11 cellular contexts compared by ENCODE assay signal in the genomic region with DNA sequence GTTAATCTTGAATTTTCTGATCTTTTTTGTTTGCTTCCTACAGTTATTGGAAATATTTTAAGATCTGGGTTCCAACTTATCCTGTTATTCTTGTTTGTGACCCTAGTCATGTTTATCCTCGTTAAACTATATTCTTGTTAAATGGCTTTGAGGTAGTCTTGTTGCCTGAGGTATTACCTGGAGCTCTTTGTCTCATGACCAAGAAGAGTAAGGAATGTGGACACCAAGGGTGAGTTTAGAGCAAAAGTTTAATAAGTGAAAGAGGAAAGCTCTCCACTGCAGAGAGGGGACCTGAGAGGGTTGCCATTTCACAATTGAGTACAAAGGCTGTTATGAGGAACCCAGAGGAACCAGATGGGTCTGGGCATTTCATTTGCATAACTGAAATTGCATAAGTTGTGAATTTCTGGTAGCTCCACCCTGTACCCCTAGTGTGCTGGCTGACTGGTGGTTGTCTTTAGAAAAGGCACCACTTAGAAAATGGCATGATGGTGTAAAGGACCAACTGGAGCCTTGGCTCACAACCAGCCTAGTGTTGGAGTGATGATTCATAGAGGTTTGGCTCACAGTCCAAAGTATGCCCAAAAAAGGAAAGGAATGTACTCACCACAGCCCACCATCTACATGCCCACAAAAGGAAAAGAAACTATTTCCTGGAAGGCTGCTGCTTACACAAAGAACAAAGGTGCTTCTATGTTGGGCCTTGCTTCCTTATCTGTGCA. TPM values are rescaled to one million over a fixed set of nuclear protein-coding genes. Genes with fewer than 3 reads are reported as not detected.
A peak's percentile ranks its signal among the peaks of the same experiment; 100 is the strongest.
DNase-seq lines count a peak whose midpoint lies in the region; ATAC-seq and TF ChIP-seq lines count a peak whose summit lies in the region.
"Had no signal": no experiment of that assay in that cellular context is flagged by ENCODE, and none has a peak within 500 bp of the region (broad histone marks: within the 10 kb centered on the region; RNA-seq: fewer than 3 reads in every experiment).

No MANE protein-coding gene starts in this region.

- no peak for TF ChIP-seq CTCF in liver (IDR thresholded peaks at IDR 0.05; ENCODE audit: low read depth, low read length, missing input control)

- peak overlapping the region in 2 of 3 donors; percentile 2 to 15 for H3K4me3 ChIP-seq in liver (ENCODE audit: low read depth in 1 of 3, low read length in 3 of 3)
- no peak overlapping the region for H3K4me3 ChIP-seq in effector memory CD4-positive, alpha-beta T cell (ENCODE audit: insufficient read depth, low read depth, low read length, poor library complexity, severe bottlenecking)
- H3K4me3 ChIP-seq: Peyer's patch had no signal

- H3K9ac ChIP-seq in liver (ENCODE audit: low read depth in 1 of 2, low read length in 2 of 2) = no peak overlapping the region

- H3K27me3 ChIP-seq in liver (ENCODE audit: control insufficient read depth in 4 of 4, insufficient read depth in 4 of 4, low read length in 3 of 4) = no peaks in the 10 kb centered on the region
- H3K27me3 ChIP-seq in effector memory CD4-positive, alpha-beta T cell (replicated peaks; ENCODE audit: control insufficient read depth, insufficient read depth, low read length, poor library complexity, severe bottlenecking) = no peaks in the 10 kb centered on the region
- H3K27me3 ChIP-seq: Peyer's patch had no signal

- no peaks in the 10 kb centered on the region for H3K4me1 ChIP-seq in liver (ENCODE audit: control insufficient read depth in 4 of 4, insufficient read depth in 4 of 4, low read length in 3 of 4)
- no peaks in the 10 kb centered on the region for H3K4me1 ChIP-seq in effector memory CD4-positive, alpha-beta T cell (ENCODE audit: control insufficient read depth, insufficient read depth, low read length, poor library complexity, severe bottlenecking)
- H3K4me1 ChIP-seq: Peyer's patch had no signal

- H3K9me3 ChIP-seq in liver (ENCODE audit: control insufficient read depth in 4 of 4, low read length in 3 of 4) = peaks cover 1 to 11% (median 8%) of the 10 kb centered on the region in 4 donors
- H3K9me3 ChIP-seq in effector memory CD4-positive, alpha-beta T cell (ENCODE audit: control insufficient read depth, low read length) = peaks cover 15% of the 10 kb centered on the region

- no peak for TF ChIP-seq RAD21 in liver (IDR thresholded peaks at IDR 0.05)

- no peak overlapping the region for H3K27ac ChIP-seq in liver (ENCODE audit: low read depth in 1 of 2, low read length in 2 of 2)
- H3K27ac ChIP-seq in effector memory CD4-positive, alpha-beta T cell (ENCODE audit: insufficient read depth, low read length, poor library complexity, severe bottlenecking) = no peak overlapping the region
- H3K27ac ChIP-seq: Peyer's patch had no signal

- ATAC-seq in GM19324 (IDR thresholded peaks at IDR 0.05; ENCODE audit: low FRiP score, unreplicated experiment) (no peak), GM21717 (IDR thresholded peaks at IDR 0.05; ENCODE audit: unreplicated experiment) (no peak)
- ATAC-seq: sciatic nerve, WTC11 had no signal

- 81% methylated on average over 1 of the region's 1 CpG for WGBS in liver

- no peaks in the 10 kb centered on the region for H3K36me3 ChIP-seq in liver (ENCODE audit: control insufficient read depth in 4 of 4, insufficient read depth in 3 of 4, low read depth in 1 of 4, low read length in 3 of 4)
- H3K36me3 ChIP-seq in effector memory CD4-positive, alpha-beta T cell (ENCODE audit: control insufficient read depth, insufficient read depth, low read length) = no peaks in the 10 kb centered on the region
- H3K36me3 ChIP-seq: Peyer's patch had no signal

- peak; percentile 22 for DNase-seq in HCEC 1CT
- peak; percentile 74 for DNase-seq in MV-4-11 (lab: John Stamatoyannopoulos, UW)
- peak; percentile 47 for DNase-seq in amniotic epithelial cell (ENCODE audit: low read depth)
- no peak for DNase-seq in effector memory CD4-positive, alpha-beta T cell
- DNase-seq: NCI-H1436 treated with DMSO at 0.1 percent for 48 hours, Peyer's patch had no signal

TF ChIP-seq in liver, 16 proteins besides CTCF, POLR2A, EP300 and RAD21:
- TF ChIP-seq EGR1 (IDR thresholded peaks at IDR 0.05; ENCODE audit: low read depth in 2 of 2) = no peak
- no peak for TF ChIP-seq TAF1 (conservative IDR thresholded peaks at IDR 0.05)
- TF ChIP-seq, protein P1, sequence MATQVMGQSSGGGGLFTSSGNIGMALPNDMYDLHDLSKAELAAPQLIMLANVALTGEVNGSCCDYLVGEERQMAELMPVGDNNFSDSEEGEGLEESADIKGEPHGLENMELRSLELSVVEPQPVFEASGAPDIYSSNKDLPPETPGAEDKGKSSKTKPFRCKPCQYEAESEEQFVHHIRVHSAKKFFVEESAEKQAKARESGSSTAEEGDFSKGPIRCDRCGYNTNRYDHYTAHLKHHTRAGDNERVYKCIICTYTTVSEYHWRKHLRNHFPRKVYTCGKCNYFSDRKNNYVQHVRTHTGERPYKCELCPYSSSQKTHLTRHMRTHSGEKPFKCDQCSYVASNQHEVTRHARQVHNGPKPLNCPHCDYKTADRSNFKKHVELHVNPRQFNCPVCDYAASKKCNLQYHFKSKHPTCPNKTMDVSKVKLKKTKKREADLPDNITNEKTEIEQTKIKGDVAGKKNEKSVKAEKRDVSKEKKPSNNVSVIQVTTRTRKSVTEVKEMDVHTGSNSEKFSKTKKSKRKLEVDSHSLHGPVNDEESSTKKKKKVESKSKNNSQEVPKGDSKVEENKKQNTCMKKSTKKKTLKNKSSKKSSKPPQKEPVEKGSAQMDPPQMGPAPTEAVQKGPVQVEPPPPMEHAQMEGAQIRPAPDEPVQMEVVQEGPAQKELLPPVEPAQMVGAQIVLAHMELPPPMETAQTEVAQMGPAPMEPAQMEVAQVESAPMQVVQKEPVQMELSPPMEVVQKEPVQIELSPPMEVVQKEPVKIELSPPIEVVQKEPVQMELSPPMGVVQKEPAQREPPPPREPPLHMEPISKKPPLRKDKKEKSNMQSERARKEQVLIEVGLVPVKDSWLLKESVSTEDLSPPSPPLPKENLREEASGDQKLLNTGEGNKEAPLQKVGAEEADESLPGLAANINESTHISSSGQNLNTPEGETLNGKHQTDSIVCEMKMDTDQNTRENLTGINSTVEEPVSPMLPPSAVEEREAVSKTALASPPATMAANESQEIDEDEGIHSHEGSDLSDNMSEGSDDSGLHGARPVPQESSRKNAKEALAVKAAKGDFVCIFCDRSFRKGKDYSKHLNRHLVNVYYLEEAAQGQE (IDR thresholded peaks at IDR 0.05) = no peak

RNA-seq across cellular contexts. Expression of gene RESF1, which starts 36.7 kb away (rescaled TPM):
- 10 to 100 TPM; 41.4 to 69.7 TPM for total RNA-seq in liver
- polyA plus RNA-seq in liver = 10 to 100 TPM; 19.5 to 33.0 TPM

Comparison
In these comparisons a context has a peak if more than half of its experiments do, and no peak if none do; other contexts are left out.
1. DNase-seq: peak in HCEC 1CT (single experiment), MV-4-11 (single experiment) and amniotic epithelial cell (single experiment); none in effector memory CD4-positive, alpha-beta T cell (0 of 3).